In the genomic region with DNA sequence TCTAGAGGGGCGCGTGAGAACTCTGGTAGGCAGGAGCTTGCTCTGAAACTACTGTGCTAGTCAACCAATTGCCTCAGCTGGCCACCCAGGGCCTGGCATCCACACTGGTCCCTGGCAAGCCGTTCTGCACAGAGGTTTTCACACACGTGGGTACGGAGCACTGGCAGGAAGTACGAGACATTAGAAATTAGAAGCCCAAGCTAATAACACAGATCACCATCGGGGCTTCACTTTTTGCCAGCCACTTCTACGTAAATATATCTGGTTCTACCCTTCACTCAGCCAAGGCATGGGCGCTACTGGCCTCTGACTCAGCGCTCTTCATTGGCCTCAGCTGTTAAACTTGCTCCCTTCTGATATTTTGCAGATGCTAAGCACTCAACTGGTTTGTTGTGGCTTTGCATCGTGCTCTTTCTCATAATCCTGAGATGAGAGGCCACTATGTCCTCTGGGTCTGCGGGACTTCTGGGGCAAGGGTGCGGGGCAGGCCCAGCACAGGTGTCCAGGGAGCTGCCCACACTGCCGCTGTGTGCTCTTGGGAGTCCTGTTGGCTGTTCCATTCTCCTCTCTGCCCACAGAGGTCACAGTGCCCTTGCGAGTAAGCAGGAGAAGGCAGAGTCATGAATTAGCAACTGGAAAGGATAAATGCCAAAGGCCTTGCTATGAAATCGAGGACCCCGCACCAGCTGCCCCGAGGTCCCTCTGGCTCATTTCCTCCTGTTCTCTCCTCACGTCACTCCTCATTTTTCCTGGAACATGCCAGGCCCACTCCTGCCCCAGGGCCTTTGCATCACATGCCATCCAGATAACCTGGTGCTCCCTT, we compare ENCODE assay signal across 2 cellular contexts.
TF ChIP-seq lines count a peak whose summit lies in the region.

No MANE protein-coding gene starts in this region.

TF ChIP-seq in HCT116, 20 proteins besides CTCF, POLR2A, EP300 and RAD21 (continued from another document):
- TF ChIP-seq, protein P1, sequence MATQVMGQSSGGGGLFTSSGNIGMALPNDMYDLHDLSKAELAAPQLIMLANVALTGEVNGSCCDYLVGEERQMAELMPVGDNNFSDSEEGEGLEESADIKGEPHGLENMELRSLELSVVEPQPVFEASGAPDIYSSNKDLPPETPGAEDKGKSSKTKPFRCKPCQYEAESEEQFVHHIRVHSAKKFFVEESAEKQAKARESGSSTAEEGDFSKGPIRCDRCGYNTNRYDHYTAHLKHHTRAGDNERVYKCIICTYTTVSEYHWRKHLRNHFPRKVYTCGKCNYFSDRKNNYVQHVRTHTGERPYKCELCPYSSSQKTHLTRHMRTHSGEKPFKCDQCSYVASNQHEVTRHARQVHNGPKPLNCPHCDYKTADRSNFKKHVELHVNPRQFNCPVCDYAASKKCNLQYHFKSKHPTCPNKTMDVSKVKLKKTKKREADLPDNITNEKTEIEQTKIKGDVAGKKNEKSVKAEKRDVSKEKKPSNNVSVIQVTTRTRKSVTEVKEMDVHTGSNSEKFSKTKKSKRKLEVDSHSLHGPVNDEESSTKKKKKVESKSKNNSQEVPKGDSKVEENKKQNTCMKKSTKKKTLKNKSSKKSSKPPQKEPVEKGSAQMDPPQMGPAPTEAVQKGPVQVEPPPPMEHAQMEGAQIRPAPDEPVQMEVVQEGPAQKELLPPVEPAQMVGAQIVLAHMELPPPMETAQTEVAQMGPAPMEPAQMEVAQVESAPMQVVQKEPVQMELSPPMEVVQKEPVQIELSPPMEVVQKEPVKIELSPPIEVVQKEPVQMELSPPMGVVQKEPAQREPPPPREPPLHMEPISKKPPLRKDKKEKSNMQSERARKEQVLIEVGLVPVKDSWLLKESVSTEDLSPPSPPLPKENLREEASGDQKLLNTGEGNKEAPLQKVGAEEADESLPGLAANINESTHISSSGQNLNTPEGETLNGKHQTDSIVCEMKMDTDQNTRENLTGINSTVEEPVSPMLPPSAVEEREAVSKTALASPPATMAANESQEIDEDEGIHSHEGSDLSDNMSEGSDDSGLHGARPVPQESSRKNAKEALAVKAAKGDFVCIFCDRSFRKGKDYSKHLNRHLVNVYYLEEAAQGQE (IDR thresholded peaks at IDR 0.05; ENCODE audit: low read depth) = no peak
- TF ChIP-seq SIN3A (IDR thresholded peaks at IDR 0.05; ENCODE audit: low read depth) = no peak
- no peak for TF ChIP-seq ZBTB33 (IDR thresholded peaks at IDR 0.05; ENCODE audit: extremely low read depth, insufficient replicate concordance, low read length)
- TF ChIP-seq CBX3 (IDR thresholded peaks at IDR 0.05; ENCODE audit: low read depth) = no peak
- TF ChIP-seq YY1 (IDR thresholded peaks at IDR 0.05; ENCODE audit: extremely low read depth, insufficient replicate concordance, low read depth, low read length) = no peak
- TF ChIP-seq SP1 (IDR thresholded peaks at IDR 0.05; ENCODE audit: low read depth) = no peak
- TF ChIP-seq, protein P2, sequence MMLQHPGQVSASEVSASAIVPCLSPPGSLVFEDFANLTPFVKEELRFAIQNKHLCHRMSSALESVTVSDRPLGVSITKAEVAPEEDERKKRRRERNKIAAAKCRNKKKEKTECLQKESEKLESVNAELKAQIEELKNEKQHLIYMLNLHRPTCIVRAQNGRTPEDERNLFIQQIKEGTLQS (IDR thresholded peaks at IDR 0.05) = no peak
- TF ChIP-seq, protein P3, sequence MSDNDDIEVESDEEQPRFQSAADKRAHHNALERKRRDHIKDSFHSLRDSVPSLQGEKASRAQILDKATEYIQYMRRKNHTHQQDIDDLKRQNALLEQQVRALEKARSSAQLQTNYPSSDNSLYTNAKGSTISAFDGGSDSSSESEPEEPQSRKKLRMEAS (IDR thresholded peaks at IDR 0.05) = no peak
- TF ChIP-seq EZH2 (IDR thresholded peaks at IDR 0.05) = no peak
- no peak for TF ChIP-seq ZFX (IDR thresholded peaks at IDR 0.05)
- no peak for TF ChIP-seq ELF1 (IDR thresholded peaks at IDR 0.05; ENCODE audit: borderline replicate concordance, low read depth)
- TF ChIP-seq POLR2AphosphoS5 (IDR thresholded peaks at IDR 0.05; ENCODE audit: low read depth, low read length) = no peak
- TF ChIP-seq ZNF274 (IDR thresholded peaks at IDR 0.05; ENCODE audit: low read depth, low read length) = no peak
- no peak for TF ChIP-seq EZH2phosphoT487 (IDR thresholded peaks at IDR 0.05; ENCODE audit: borderline replicate concordance)

TF ChIP-seq in SK-N-SH treated with all-trans-retinoic acid at 6 μM for 48 hours, 23 proteins besides CTCF, POLR2A, EP300 and RAD21 (continued from another document):
- TF ChIP-seq, protein P4, sequence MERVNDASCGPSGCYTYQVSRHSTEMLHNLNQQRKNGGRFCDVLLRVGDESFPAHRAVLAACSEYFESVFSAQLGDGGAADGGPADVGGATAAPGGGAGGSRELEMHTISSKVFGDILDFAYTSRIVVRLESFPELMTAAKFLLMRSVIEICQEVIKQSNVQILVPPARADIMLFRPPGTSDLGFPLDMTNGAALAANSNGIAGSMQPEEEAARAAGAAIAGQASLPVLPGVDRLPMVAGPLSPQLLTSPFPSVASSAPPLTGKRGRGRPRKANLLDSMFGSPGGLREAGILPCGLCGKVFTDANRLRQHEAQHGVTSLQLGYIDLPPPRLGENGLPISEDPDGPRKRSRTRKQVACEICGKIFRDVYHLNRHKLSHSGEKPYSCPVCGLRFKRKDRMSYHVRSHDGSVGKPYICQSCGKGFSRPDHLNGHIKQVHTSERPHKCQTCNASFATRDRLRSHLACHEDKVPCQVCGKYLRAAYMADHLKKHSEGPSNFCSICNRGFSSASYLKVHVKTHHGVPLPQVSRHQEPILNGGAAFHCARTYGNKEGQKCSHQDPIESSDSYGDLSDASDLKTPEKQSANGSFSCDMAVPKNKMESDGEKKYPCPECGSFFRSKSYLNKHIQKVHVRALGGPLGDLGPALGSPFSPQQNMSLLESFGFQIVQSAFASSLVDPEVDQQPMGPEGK (CRISPR knock-in tag; IDR thresholded peaks at IDR 0.05; ENCODE audit: borderline replicate concordance) = no peak
